ENCODE assay signal across 8 cellular contexts in genomic region chr3:195441051-195441450, GRCh38. TPM values are rescaled to one million over a fixed set of nuclear protein-coding genes. Genes with fewer than 3 reads are reported as not detected.
DNase-seq lines count a peak whose midpoint lies in the region; ATAC-seq and TF ChIP-seq lines count a peak whose summit lies in the region.

No MANE protein-coding gene starts in this region.

- H3K9me3 Mint-ChIP-seq in chondrocyte (ENCODE audit: low read depth), result no peaks in the 10 kb centered on the region
- no peaks in the 10 kb centered on the region for H3K9me3 Mint-ChIP-seq in naive thymus-derived CD4-positive, alpha-beta T cell

- no peaks in the 10 kb centered on the region for H3K36me3 Mint-ChIP-seq in chondrocyte (ENCODE audit: low read depth)
- peaks cover 0 to 3% (median 0%) of the 10 kb centered on the region in 5 donors for H3K36me3 Mint-ChIP-seq in naive thymus-derived CD4-positive, alpha-beta T cell

- H3K36me3 ChIP-seq in ACC112 (ENCODE audit: insufficient read depth, low read length) (no peaks in the 10 kb centered on the region), HUES64 (ENCODE audit: insufficient read depth, low read length) (no peaks in the 10 kb centered on the region)
- peaks cover 0 to 8% (median 0%) of the 10 kb centered on the region in 3 experiments for H3K36me3 ChIP-seq in naive thymus-derived CD4-positive, alpha-beta T cell (ENCODE audit: control insufficient read depth in 2 of 3, insufficient read depth in 3 of 3, low read length in 3 of 3)

- DNase-seq in chondrocyte (ENCODE audit: low spot score) (no peak), middle frontal gyrus (ENCODE audit: extremely low spot score, low spot score) (no peak), D341Med (ENCODE audit: low spot score) (no peak)
- DNase-seq in naive thymus-derived CD4-positive, alpha-beta T cell, result no peak

- H3K4me3 Mint-ChIP-seq in chondrocyte (ENCODE audit: unreplicated experiment), result peak overlapping the region; percentile 95
- peak overlapping the region; percentile 94 to 98 (median 96) for H3K4me3 Mint-ChIP-seq in naive thymus-derived CD4-positive, alpha-beta T cell

- POLR2A ChIA-PET in naive thymus-derived CD4-positive, alpha-beta T cell (lab: Charles Lee), result interaction anchor here (0.6 to 3.2 kb wide), 7 partner anchors 18 to 310 kb away, joined by 3 to 18 read pairs (median 5); partner anchors contain the start of gene PPP1R2

- H3K4me1 ChIP-seq in ACC112 (ENCODE audit: control insufficient read depth, insufficient read depth, low read length, unreplicated experiment) (peaks cover 18% of the 10 kb centered on the region), HUES64 (ENCODE audit: insufficient read depth, low read length) (peaks cover 22% of the 10 kb centered on the region)
- peaks cover 24 to 35% of the 10 kb centered on the region in 2 donors for H3K4me1 ChIP-seq in naive thymus-derived CD4-positive, alpha-beta T cell (ENCODE audit: control insufficient read depth in 2 of 2, insufficient read depth in 2 of 2, low read length in 2 of 2)

- H3K79me2 ChIP-seq in ACC112 (ENCODE audit: control insufficient read depth, insufficient read depth, low read length, unreplicated experiment), result peaks cover 66% of the 10 kb centered on the region

- H2AFZ ChIP-seq in ACC112 (ENCODE audit: low read length, unreplicated experiment), result peak overlapping the region; percentile 90

- no peak for TF ChIP-seq CTCF in chondrocyte (IDR thresholded peaks at IDR 0.05)

- peak overlapping the region; percentile 95 for H3K27ac Mint-ChIP-seq in chondrocyte (ENCODE audit: unreplicated experiment)
- H3K27ac Mint-ChIP-seq in naive thymus-derived CD4-positive, alpha-beta T cell, result peak overlapping the region in 7 of 9 donors; percentile 86 to 95 (median 92)

- H3K27me3 ChIP-seq in ACC112 (ENCODE audit: insufficient read depth, low read length) (no peaks in the 10 kb centered on the region), HUES64 (ENCODE audit: insufficient read depth, low read length) (no peaks in the 10 kb centered on the region)
- no peaks in the 10 kb centered on the region for H3K27me3 ChIP-seq in naive thymus-derived CD4-positive, alpha-beta T cell (ENCODE audit: control insufficient read depth in 2 of 2, insufficient read depth in 2 of 2, low read length in 2 of 2)

- ATAC-seq in naive thymus-derived CD4-positive, alpha-beta T cell, result no peak
- ATAC-seq in GM21529 (IDR thresholded peaks at IDR 0.05; ENCODE audit: unreplicated experiment) (no peak), HG03457 (IDR thresholded peaks at IDR 0.05; ENCODE audit: unreplicated experiment) (no peak)

- intact Hi-C loops in naive thymus-derived CD4-positive, alpha-beta T cell (cut with micrococcal nuclease), result loop anchor here (5.0 to 10.0 kb wide), 7 partner anchors 34 to 991 kb away; partner anchors contain the start of genes FAM43A (in 1 of the 2), TNK2 (in 1 of the 2) and UBXN7 (in 1 of the 2)

- H3K27ac ChIP-seq in ACC112 (ENCODE audit: low read depth, low read length) (peak overlapping the region; percentile 67), HUES64 (ENCODE audit: low read depth, low read length) (no peak overlapping the region)
- no peak overlapping the region for H3K27ac ChIP-seq in naive thymus-derived CD4-positive, alpha-beta T cell (ENCODE audit: low read depth, low read length)

- H3K27me3 Mint-ChIP-seq in chondrocyte (ENCODE audit: low read depth), result no peaks in the 10 kb centered on the region
- no peaks in the 10 kb centered on the region for H3K27me3 Mint-ChIP-seq in naive thymus-derived CD4-positive, alpha-beta T cell

- H3K4me3 ChIP-seq in ACC112 (ENCODE audit: low read depth, low read length) (peak overlapping the region; percentile 98), HUES64 (ENCODE audit: low read length) (peak overlapping the region; percentile 76)
- peak overlapping the region; percentile 91 for H3K4me3 ChIP-seq in naive thymus-derived CD4-positive, alpha-beta T cell (ENCODE audit: low read length)

- CTCF ChIA-PET in naive thymus-derived CD4-positive, alpha-beta T cell (lab: Charles Lee), result interaction anchor here (0.6 to 1.2 kb wide), 3 partner anchors 22 to 139 kb away, joined by 3 read pairs; no protein-coding TSS in a partner anchor

- H3K4me1 Mint-ChIP-seq in chondrocyte (ENCODE audit: low read depth), result peaks cover 40% of the 10 kb centered on the region
- H3K4me1 Mint-ChIP-seq in naive thymus-derived CD4-positive, alpha-beta T cell, result peaks cover 33 to 74% (median 60%) of the 10 kb centered on the region in 7 donors

- H3K9ac ChIP-seq in HUES64 (ENCODE audit: low read depth, low read length), result peak overlapping the region; percentile 79; the same call in 1 of the 2 replicates

- WGBS in HUES64, result 92% methylated on average over 2 of the region's 2 CpGs

- no peaks in the 10 kb centered on the region for H3K9me3 ChIP-seq in HUES64 (ENCODE audit: insufficient read depth, low read depth, low read length)
- no peaks in the 10 kb centered on the region for H3K9me3 ChIP-seq in naive thymus-derived CD4-positive, alpha-beta T cell (ENCODE audit: control insufficient read depth in 2 of 3, low read length in 3 of 3)

RNA-seq across cellular contexts. Expression of gene ACAP2, which starts 1.8 kb away (rescaled TPM):
- polyA plus RNA-seq in HUES64 (2013, experiment 1 of 2), result 16.4 TPM
- polyA plus RNA-seq in HUES64 (2013, experiment 2 of 2), result 20.5 TPM
- total RNA-seq in chondrocyte, result 43.3 to 47.5 TPM (median 45.0 TPM) in 3 replicates
- 100 to 1,000 TPM in 1 of 5 experiments, 10 to 100 TPM in 4; 68.1 to 111 (median 74.2) TPM for total RNA-seq in naive thymus-derived CD4-positive, alpha-beta T cell
- polyA plus RNA-seq in naive thymus-derived CD4-positive, alpha-beta T cell, result 10 to 100 TPM; 40.1 to 45.7 TPM
